29 cellular contexts compared by ENCODE assay signal in genomic region chr13:73190477-73190876, GRCh38.
DNase-seq lines count a peak whose midpoint lies in the region; TF ChIP-seq lines count a peak whose summit lies in the region.
"Had no signal": no experiment of that assay in that cellular context is flagged by ENCODE, and none has a peak within 500 bp of the region (broad histone marks: within the 10 kb centered on the region; RNA-seq: fewer than 3 reads in every experiment).

No MANE protein-coding gene starts in this region.

- no peaks in the 10 kb centered on the region for H3K36me3 ChIP-seq in endodermal cell (ENCODE audit: control insufficient read depth, insufficient read depth, low read length)
- no peaks in the 10 kb centered on the region for H3K36me3 ChIP-seq in trophoblast cell (ENCODE audit: control insufficient read depth in 1 of 2, insufficient read depth in 2 of 2, low read length in 2 of 2)
- H3K36me3 ChIP-seq: cardiac muscle cell, colonic mucosa, esophagus muscularis mucosa, gastrocnemius medialis, SJSA1 had no signal

- WGBS in endodermal cell (ENCODE audit: insufficient coverage in 1 of 2, insufficient read length in 1 of 2), 2 experiments, result 83% methylated on average over 5 of the region's 5 CpGs; no CpG with 5 or more reads in 1 of the 2 experiments
- WGBS in trophoblast cell (ENCODE audit: extremely low coverage, insufficient coverage, insufficient read length), result no CpG with 5 or more reads among the region's 5 CpGs

- no peak overlapping the region for H3K4me2 ChIP-seq in trophoblast cell (ENCODE audit: low read length)

- H3K9ac ChIP-seq in endodermal cell (ENCODE audit: extremely low read depth, low read length, poor library complexity, severe bottlenecking) (no peak overlapping the region), trophoblast cell (ENCODE audit: low read length) (no peak overlapping the region)

- no peak overlapping the region for H3K4ac ChIP-seq in trophoblast cell (ENCODE audit: low read depth, low read length)

- H2BK5ac ChIP-seq in trophoblast cell (ENCODE audit: low read depth, low read length, poor library complexity), result no peak overlapping the region

- no peak overlapping the region for H2BK120ac ChIP-seq in trophoblast cell (ENCODE audit: insufficient read depth, low read length, poor library complexity)

- H3K9me3 ChIP-seq in endodermal cell (ENCODE audit: control insufficient read depth, low read length) (no peaks in the 10 kb centered on the region), trophoblast cell (ENCODE audit: insufficient read depth, low read depth, low read length) (no peaks in the 10 kb centered on the region)
- H3K9me3 ChIP-seq: colonic mucosa, esophagus muscularis mucosa, gastrocnemius medialis, SJSA1 had no signal

- intact Hi-C loops in dorsolateral prefrontal cortex (cut with DNase I), result no loop called here

- peak overlapping the region; percentile 2 for H3K4me3 ChIP-seq in endodermal cell (ENCODE audit: low read length)
- H3K4me3 ChIP-seq in dorsolateral prefrontal cortex, result peak overlapping the region in 1 of 59 donors; percentile 2
- H3K4me3 ChIP-seq in trophoblast cell (ENCODE audit: low read depth, low read length), result no peak overlapping the region
- H3K4me3 ChIP-seq: cardiac muscle cell, colonic mucosa, esophagus muscularis mucosa, gastrocnemius medialis, SJSA1 had no signal

- H3K27me3 ChIP-seq in endodermal cell (ENCODE audit: control insufficient read depth, insufficient read depth, low read length, poor library complexity, severe bottlenecking) (no peaks in the 10 kb centered on the region), dorsolateral prefrontal cortex (no peaks in the 10 kb centered on the region), trophoblast cell (ENCODE audit: insufficient read depth, low read length) (no peaks in the 10 kb centered on the region)
- H3K27me3 ChIP-seq: cardiac muscle cell, colonic mucosa, esophagus muscularis mucosa, gastrocnemius medialis, SJSA1 had no signal

- H4K91ac ChIP-seq in trophoblast cell (ENCODE audit: low read depth, low read length), result no peak overlapping the region

- DNase-seq in EH (ENCODE audit: low read depth), result peak; percentile 25
- DNase-seq in M059J (ENCODE audit: low read depth), result peak; percentile 21
- DNase-seq in endodermal cell, result no peak
- no peak for DNase-seq in osteocyte (ENCODE audit: extremely low spot score, unreplicated experiment)
- no peak for DNase-seq in SW480 (ENCODE audit: low spot score)
- DNase-seq in dorsolateral prefrontal cortex, result no peak
- DNase-seq in trophoblast cell, result no peak
- DNase-seq in mesenteric fat pad (ENCODE audit: low spot score), result no peak
- DNase-seq: activated CD4-positive, alpha-beta memory T cell treated with anti-CD3 and anti-CD28 coated beads for 36 hours; activated CD4-positive, CD25-positive, alpha-beta regulatory T cell treated with anti-CD3 and anti-CD28 coated beads, Interleukin-2, amount 50 U/mL, for 72 hours; activated CD8-positive, alpha-beta memory T cell treated with anti-CD3 and anti-CD28 coated beads, Interleukin-2, amount 50 U/mL, for 4 hours; activated naive CD4-positive, alpha-beta T cell treated with anti-CD3 and anti-CD28 coated beads, Interleukin-2, amount 10 ng/mL, durations not matched to agents 7 days and 5 days; colonic mucosa; gastrocnemius medialis; left colon; mesenchymal stem cell; naive B cell; NCI-H1092; NCI-H187; NCI-H526 treated with DMSO at 0.1 percent for 48 hours; retina; stimulated activated CD4-positive, alpha-beta T cell treated with anti-CD3 and anti-CD28 coated beads, Interleukin-12 subunit alpha, Interleukin-12 subunit beta, amount 100 ng/mL, for 4 hours; stimulated activated CD4-positive, alpha-beta T cell treated with anti-CD3 and anti-CD28 coated beads, Interleukin-4, amount 100 ng/mL, for 24 hours; stimulated activated naive B cell treated with anti-CD40 and anti-IgM and Interleukin-4, amounts not matched to agents 10 μg/mL and 1 μg/mL and 100 μg/mL, for 72 hours; T-helper 1 cell had no signal

- TF ChIP-seq CTCF in endodermal cell (conservative IDR thresholded peaks at IDR 0.05), result no peak
- no peak for TF ChIP-seq CTCF in osteocyte (IDR thresholded peaks at IDR 0.05)
- TF ChIP-seq CTCF in dorsolateral prefrontal cortex (IDR thresholded peaks at IDR 0.05 in 54 of 56, conservative IDR thresholded peaks at IDR 0.05 in 2 of 56; ENCODE audit: low read depth in 1 of 56, partially characterized antibody in 56 of 56), result no peak

- no peak overlapping the region for H4K12ac ChIP-seq in trophoblast cell (ENCODE audit: low read depth, low read length)

- H3K79me1 ChIP-seq in trophoblast cell (ENCODE audit: low read length), result no peaks in the 10 kb centered on the region

- H3K9me3 Mint-ChIP-seq in endodermal cell, result peaks cover 3% of the 10 kb centered on the region
- no peaks in the 10 kb centered on the region for H3K9me3 Mint-ChIP-seq in osteocyte (ENCODE audit: unreplicated experiment)
- H3K9me3 Mint-ChIP-seq: activated CD4-positive, alpha-beta memory T cell treated with anti-CD3 and anti-CD28 coated beads for 36 hours; activated naive CD4-positive, alpha-beta T cell treated with anti-CD3 and anti-CD28 coated beads, Interleukin-2, amount 10 ng/mL, durations not matched to agents 7 days and 5 days had no signal

- no peak overlapping the region for H3K27ac Mint-ChIP-seq in endodermal cell
- no peak overlapping the region for H3K27ac Mint-ChIP-seq in osteocyte (ENCODE audit: unreplicated experiment)
- H3K27ac Mint-ChIP-seq: activated CD4-positive, alpha-beta memory T cell treated with anti-CD3 and anti-CD28 coated beads for 36 hours; activated naive CD4-positive, alpha-beta T cell treated with anti-CD3 and anti-CD28 coated beads, Interleukin-2, amount 10 ng/mL, durations not matched to agents 7 days and 5 days; CD14-positive monocyte; stimulated activated naive B cell treated with anti-CD40 and anti-IgM and Interleukin-4, amounts not matched to agents 10 μg/mL and 1 μg/mL and 100 μg/mL, for 72 hours had no signal

- no peaks in the 10 kb centered on the region for H3K36me3 Mint-ChIP-seq in endodermal cell (ENCODE audit: low read depth)
- H3K36me3 Mint-ChIP-seq in osteocyte (ENCODE audit: unreplicated experiment), result no peaks in the 10 kb centered on the region
- H3K36me3 Mint-ChIP-seq: activated CD4-positive, alpha-beta memory T cell treated with anti-CD3 and anti-CD28 coated beads for 36 hours; activated naive CD4-positive, alpha-beta T cell treated with anti-CD3 and anti-CD28 coated beads, Interleukin-2, amount 10 ng/mL, durations not matched to agents 7 days and 5 days; CD14-positive monocyte; naive B cell; stimulated activated naive B cell treated with anti-CD40 and anti-IgM and Interleukin-4, amounts not matched to agents 10 μg/mL and 1 μg/mL and 100 μg/mL, for 72 hours had no signal

- no peak overlapping the region for H2AK5ac ChIP-seq in trophoblast cell (ENCODE audit: low read length)

- H3K4me1 ChIP-seq in endodermal cell (ENCODE audit: control insufficient read depth, insufficient read depth, low read length) (peaks cover 7% of the 10 kb centered on the region), trophoblast cell (ENCODE audit: control insufficient read depth in 1 of 2, insufficient read depth in 2 of 2, low read length in 2 of 2) (peaks cover 0 to 2% of the 10 kb centered on the region in 2 experiments)
- H3K4me1 ChIP-seq: colonic mucosa, esophagus muscularis mucosa, gastrocnemius medialis, SJSA1 had no signal

- H3K4me3 Mint-ChIP-seq in endodermal cell (no peak overlapping the region), osteocyte (ENCODE audit: unreplicated experiment) (peak overlapping the region; percentile 41)
- H3K4me3 Mint-ChIP-seq: activated CD4-positive, alpha-beta memory T cell treated with anti-CD3 and anti-CD28 coated beads for 36 hours; activated naive CD4-positive, alpha-beta T cell treated with anti-CD3 and anti-CD28 coated beads, Interleukin-2, amount 10 ng/mL, durations not matched to agents 7 days and 5 days; CD14-positive monocyte; naive B cell; stimulated activated naive B cell treated with anti-CD40 and anti-IgM and Interleukin-4, amounts not matched to agents 10 μg/mL and 1 μg/mL and 100 μg/mL, for 72 hours had no signal

- H3K79me2 ChIP-seq in trophoblast cell (ENCODE audit: control insufficient read depth, insufficient read depth, low read length, poor library complexity), result no peaks in the 10 kb centered on the region

- H3K4me1 Mint-ChIP-seq in endodermal cell, result peaks cover 25% of the 10 kb centered on the region
- peaks cover 7% of the 10 kb centered on the region for H3K4me1 Mint-ChIP-seq in osteocyte (ENCODE audit: unreplicated experiment)
- H3K4me1 Mint-ChIP-seq: CD14-positive monocyte; naive B cell; stimulated activated naive B cell treated with anti-CD40 and anti-IgM and Interleukin-4, amounts not matched to agents 10 μg/mL and 1 μg/mL and 100 μg/mL, for 72 hours had no signal

- H3K14ac ChIP-seq in trophoblast cell (ENCODE audit: low read length), result no peak overlapping the region

- no peak overlapping the region for H2AFZ ChIP-seq in trophoblast cell (ENCODE audit: insufficient read depth, low read length, poor library complexity)

- no peak overlapping the region for H3K23ac ChIP-seq in trophoblast cell (ENCODE audit: low read length)

- H3K27me3 Mint-ChIP-seq in endodermal cell (ENCODE audit: insufficient read depth) (no peaks in the 10 kb centered on the region), osteocyte (ENCODE audit: unreplicated experiment) (peaks cover 33% of the 10 kb centered on the region)
- H3K27me3 Mint-ChIP-seq: activated naive CD4-positive, alpha-beta T cell treated with anti-CD3 and anti-CD28 coated beads, Interleukin-2, amount 10 ng/mL, durations not matched to agents 7 days and 5 days; naive B cell; stimulated activated naive B cell treated with anti-CD40 and anti-IgM and Interleukin-4, amounts not matched to agents 10 μg/mL and 1 μg/mL and 100 μg/mL, for 72 hours had no signal

- no peak overlapping the region for H3K27ac ChIP-seq in endodermal cell (ENCODE audit: low read depth, low read length)
- no peak overlapping the region for H3K27ac ChIP-seq in dorsolateral prefrontal cortex
- no peak overlapping the region for H3K27ac ChIP-seq in trophoblast cell (ENCODE audit: low read depth, low read length)
- H3K27ac ChIP-seq: cardiac muscle cell, colonic mucosa, esophagus muscularis mucosa, gastrocnemius medialis, SJSA1 had no signal

- H4K8ac ChIP-seq in trophoblast cell (ENCODE audit: low read depth, low read length), result no peak overlapping the region

- H3K18ac ChIP-seq in trophoblast cell (ENCODE audit: low read length), result no peak overlapping the region

- no peak overlapping the region for H2BK12ac ChIP-seq in trophoblast cell (ENCODE audit: low read length)

Comparison
In these comparisons a context has a peak if more than half of its experiments do, and no peak if none do; other contexts are left out.
1. DNase-seq: peak in EH (single experiment) and M059J (single experiment); none in endodermal cell (single experiment), osteocyte (single experiment), SW480 (single experiment), dorsolateral prefrontal cortex (0 of 10), trophoblast cell (0 of 2) and mesenteric fat pad (single experiment).